In the genomic region with DNA sequence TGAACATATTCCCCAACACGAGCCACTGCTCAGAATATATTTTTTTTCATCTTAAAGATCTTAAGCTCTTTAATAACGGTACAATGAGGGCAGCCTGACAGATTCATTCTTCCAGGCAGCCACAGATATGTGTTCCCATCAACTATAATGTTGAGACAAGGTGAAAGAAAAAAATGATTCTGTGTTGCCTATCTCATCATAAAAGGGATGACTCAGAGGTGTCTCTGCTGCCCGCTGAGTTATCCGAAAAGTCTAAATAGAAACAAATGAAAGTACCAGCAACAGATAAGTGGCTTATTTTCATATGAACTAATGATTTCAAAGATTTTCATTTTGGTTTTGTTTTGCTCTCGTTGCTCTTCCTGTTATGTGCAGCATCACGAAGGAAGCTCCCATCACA, we compare ENCODE assay signal across 25 cellular contexts.
"Had no signal": no experiment of that assay in that cellular context is flagged by ENCODE, and none has a peak within 500 bp of the region (broad histone marks: within the 10 kb centered on the region; RNA-seq: fewer than 3 reads in every experiment).

No MANE protein-coding gene starts in this region.

- DNase-seq: colonic mucosa; cortex of kidney; dermis blood vessel endothelial cell; dorsolateral prefrontal cortex; effector CD4-positive, alpha-beta T cell; effector CD8-positive, alpha-beta T cell; effector memory CD4-positive, alpha-beta T cell; effector memory CD8-positive, alpha-beta T cell; endodermal cell; erythroblast; esophagus squamous epithelium; foreskin fibroblast; foreskin keratinocyte; foreskin melanocyte; glutamatergic neuron; head of caudate nucleus; heart left ventricle; heart right ventricle had no signal

- H3K27me3 Mint-ChIP-seq: dendritic cell treated with granulocyte-macrophage colony-stimulating factor and Interleukin-4, amounts not matched to agents 40 ng/mL and 50 ng/mL, for 4 days; effector memory CD8-positive, alpha-beta T cell had no signal

- H3K4me3 ChIP-seq: colonic mucosa, coronary artery, dorsolateral prefrontal cortex, esophagus muscularis mucosa, esophagus squamous epithelium, gastrocnemius medialis, gastroesophageal sphincter, heart left ventricle, heart right ventricle had no signal

- H3K27ac Mint-ChIP-seq: dendritic cell treated with granulocyte-macrophage colony-stimulating factor and Interleukin-4, amounts not matched to agents 40 ng/mL and 50 ng/mL, for 4 days; effector memory CD8-positive, alpha-beta T cell; endodermal cell had no signal

- H3K9me3 Mint-ChIP-seq: dendritic cell treated with granulocyte-macrophage colony-stimulating factor and Interleukin-4, amounts not matched to agents 40 ng/mL and 50 ng/mL, for 4 days; endodermal cell had no signal

- H3K4me3 Mint-ChIP-seq: dendritic cell treated with granulocyte-macrophage colony-stimulating factor and Interleukin-4, amounts not matched to agents 40 ng/mL and 50 ng/mL, for 4 days; effector memory CD8-positive, alpha-beta T cell; endodermal cell had no signal

- H3K4me1 ChIP-seq: colonic mucosa, esophagus muscularis mucosa, esophagus squamous epithelium, foreskin keratinocyte, gastrocnemius medialis, gastroesophageal sphincter, heart left ventricle, heart right ventricle had no signal

- H3K27ac ChIP-seq: colonic mucosa, coronary artery, dorsolateral prefrontal cortex, epithelial cell of prostate, esophagus muscularis mucosa, esophagus squamous epithelium, foreskin keratinocyte, gastrocnemius medialis, gastroesophageal sphincter, heart left ventricle, heart right ventricle had no signal

- ATAC-seq: effector memory CD8-positive, alpha-beta T cell; esophagus mucosa; foreskin keratinocyte; gastroesophageal sphincter; heart left ventricle; heart right ventricle had no signal

- H3K27me3 ChIP-seq: colonic mucosa, esophagus muscularis mucosa, esophagus squamous epithelium, foreskin keratinocyte, gastrocnemius medialis, gastroesophageal sphincter, heart left ventricle, heart right ventricle had no signal

- H3K4me1 Mint-ChIP-seq: endodermal cell had no signal

- H3K9me3 ChIP-seq: colonic mucosa, esophagus muscularis mucosa, gastrocnemius medialis, gastroesophageal sphincter had no signal

- H3K36me3 ChIP-seq: colonic mucosa, esophagus muscularis mucosa, esophagus squamous epithelium, gastrocnemius medialis, gastroesophageal sphincter, heart left ventricle, heart right ventricle had no signal
